Comparison of ENCODE assay signal across 25 cellular contexts in genomic region chr1:34073028-34073730, GRCh38.
"Had no signal": no experiment of that assay in that cellular context is flagged by ENCODE, and none has a peak within 500 bp of the region (broad histone marks: within the 10 kb centered on the region; RNA-seq: fewer than 3 reads in every experiment).

No MANE protein-coding gene starts in this region.

- H2AFZ ChIP-seq: neural progenitor cell, parathyroid adenoma had no signal

- H3K9ac ChIP-seq: neural progenitor cell, parathyroid adenoma had no signal

- H3K9me3 ChIP-seq: psoas muscle, right lobe of liver, sigmoid colon, stomach, thoracic aorta, thyroid gland, tibial nerve, upper lobe of left lung, vagina had no signal

- ATAC-seq: natural killer cell; psoas muscle; right cardiac atrium; right lobe of liver; stimulated activated effector memory CD8-positive, alpha-beta T cell treated with anti-CD3 and anti-CD28 coated beads, Interleukin-12 subunit alpha, Interleukin-12 subunit beta, amount 100 ng/mL, for 72 hours; stimulated activated naive B cell treated with anti-CD40 and anti-IgM and Interleukin-4, amounts not matched to agents 10 μg/mL and 1 μg/mL and 100 μg/mL, for 72 hours had no signal

- H3K4me1 ChIP-seq: parathyroid adenoma, psoas muscle, right lobe of liver, sigmoid colon, thyroid gland, tibial nerve, upper lobe of left lung, vagina had no signal

- H3K79me2 ChIP-seq: parathyroid adenoma had no signal

- H3K27ac ChIP-seq: neural progenitor cell, parathyroid adenoma, psoas muscle, right lobe of liver, sigmoid colon, stomach, thoracic aorta, thyroid gland, tibial nerve, upper lobe of left lung, vagina had no signal

- DNase-seq: natural killer cell; occipital lobe; posterior cingulate gyrus; psoas muscle; right cardiac atrium; right lobe of liver; sigmoid colon; small intestine; stimulated activated CD4-positive, alpha-beta T cell treated with anti-CD3 and anti-CD28 coated beads, Interleukin-15, amount 100 ng/mL, for 24 hours; stimulated activated CD4-positive, alpha-beta T cell treated with anti-CD3 and anti-CD28 coated beads, Interleukin-2, amount 100 ng/mL, for 24 hours; stimulated activated CD4-positive, alpha-beta T cell treated with anti-CD3 and anti-CD28 coated beads, Interleukin-2, amount 100 ng/mL, for 48 hours; stimulated activated CD4-positive, alpha-beta T cell treated with anti-CD3 and anti-CD28 coated beads, Interleukin-4, amount 100 ng/mL, for 24 hours; stimulated activated naive B cell treated with anti-CD40 and anti-IgM and Interleukin-4, amounts not matched to agents 10 μg/mL and 1 μg/mL and 100 μg/mL, for 72 hours; stimulated activated naive CD4-positive, alpha-beta T cell treated with Interleukin-2 at 50 U/mL for 16 hours; stomach; thyroid gland; trophoblast cell; upper lobe of left lung had no signal

- H3K4me2 ChIP-seq: neural progenitor cell had no signal

- H3K36me3 ChIP-seq: neural progenitor cell, right lobe of liver, sigmoid colon, stomach, thoracic aorta, thyroid gland, tibial nerve, upper lobe of left lung, vagina had no signal

- FAIRE-seq: small intestine, urothelium cell line had no signal

- H3K27me3 ChIP-seq: neural progenitor cell, right lobe of liver, sigmoid colon, thyroid gland, tibial nerve, upper lobe of left lung, vagina had no signal

- H3K4me3 ChIP-seq: neural progenitor cell, psoas muscle, right lobe of liver, sigmoid colon, stomach, thoracic aorta, thyroid gland, tibial nerve, upper lobe of left lung, vagina had no signal
